In genomic region chr14:91870890-91871289, GRCh38 we compare ENCODE assay signal across 20 cellular contexts. TPM values are rescaled to one million over a fixed set of nuclear protein-coding genes. Genes with fewer than 3 reads are reported as not detected.
DNase-seq lines count a peak whose midpoint lies in the region; ATAC-seq and TF ChIP-seq lines count a peak whose summit lies in the region.
"Had no signal": no experiment of that assay in that cellular context is flagged by ENCODE, and none has a peak within 500 bp of the region (broad histone marks: within the 10 kb centered on the region; RNA-seq: fewer than 3 reads in every experiment).

No MANE protein-coding gene starts in this region.

- H3K36me3 ChIP-seq in CD8-positive, alpha-beta T cell (ENCODE audit: insufficient read depth, low read length), result no peaks in the 10 kb centered on the region
- peaks cover 0 to 48% of the 10 kb centered on the region in 2 experiments for H3K36me3 ChIP-seq in mesenchymal stem cell (ENCODE audit: control insufficient read depth in 1 of 2, insufficient read depth in 2 of 2, low read depth in 1 of 2, low read length in 2 of 2)
- H3K36me3 ChIP-seq: thyroid gland had no signal

- H2AK5ac ChIP-seq in mesenchymal stem cell (ENCODE audit: low read length, severe bottlenecking), result no peak overlapping the region

- no peak overlapping the region for H2BK5ac ChIP-seq in mesenchymal stem cell (ENCODE audit: low read depth, low read length, poor library complexity, severe bottlenecking)

- no peak overlapping the region for H2BK120ac ChIP-seq in mesenchymal stem cell (ENCODE audit: low read depth, low read length)

- H2AFZ ChIP-seq in mesenchymal stem cell (ENCODE audit: low read depth, low read length), result no peak overlapping the region

- no peaks in the 10 kb centered on the region for H3K27me3 Mint-ChIP-seq in activated CD4-positive, alpha-beta T cell treated with anti-CD3 and anti-CD28 coated beads, Interleukin-2, amount 10 ng/mL, durations not matched to agents 24 days and 14 days
- H3K27me3 Mint-ChIP-seq in CD8-positive, alpha-beta T cell (ENCODE audit: low read depth), result no peaks in the 10 kb centered on the region
- H3K27me3 Mint-ChIP-seq in activated T-helper 17 cell treated with anti-CD3 and anti-CD28 coated beads, Interleukin-2, amount 50 U/mL, for 72 hours, result no peaks in the 10 kb centered on the region
- no peaks in the 10 kb centered on the region for H3K27me3 Mint-ChIP-seq in natural killer cell (ENCODE audit: low read depth in 2 of 2)

- H3K4me3 ChIP-seq in CD8-positive, alpha-beta T cell (ENCODE audit: low read depth, low read length), result peak overlapping the region; percentile 38
- no peak overlapping the region for H3K4me3 ChIP-seq in mesenchymal stem cell (ENCODE audit: insufficient read depth in 1 of 2, low read depth in 1 of 2, low read length in 2 of 2)
- H3K4me3 ChIP-seq: thyroid gland had no signal

- no peak overlapping the region for H2BK12ac ChIP-seq in mesenchymal stem cell (ENCODE audit: low read length in 2 of 2)

- H3K4me3 Mint-ChIP-seq in activated CD4-positive, alpha-beta T cell treated with anti-CD3 and anti-CD28 coated beads, Interleukin-2, amount 10 ng/mL, durations not matched to agents 24 days and 14 days, result peak overlapping the region; percentile 88
- H3K4me3 Mint-ChIP-seq in CD8-positive, alpha-beta T cell, result peak overlapping the region; percentile 76
- H3K4me3 Mint-ChIP-seq in activated T-helper 17 cell treated with anti-CD3 and anti-CD28 coated beads, Interleukin-2, amount 50 U/mL, for 72 hours, result peak overlapping the region; percentile 89
- H3K4me3 Mint-ChIP-seq in natural killer cell, result no peak overlapping the region

- peak overlapping the region; percentile 86 for H3K27ac ChIP-seq in CD8-positive, alpha-beta T cell (ENCODE audit: low read depth, low read length)
- H3K27ac ChIP-seq in mesenchymal stem cell (ENCODE audit: low read length, poor library complexity, severe bottlenecking), result no peak overlapping the region
- H3K27ac ChIP-seq: KMS-11 had no signal

- H3K23ac ChIP-seq in mesenchymal stem cell (ENCODE audit: low read length in 2 of 2), result no peak overlapping the region

- no peak overlapping the region for H4K91ac ChIP-seq in mesenchymal stem cell (ENCODE audit: low read length)

- H3K4me2 ChIP-seq in mesenchymal stem cell (ENCODE audit: low read length, poor library complexity, severe bottlenecking), result no peak overlapping the region
- H3K4me2 ChIP-seq: KMS-11 had no signal

- WGBS in mesenchymal stem cell, result no CpG with 5 or more reads among the region's 2 CpGs

- no peak for ATAC-seq in CD8-positive, alpha-beta T cell
- no peak for ATAC-seq in activated T-helper 17 cell treated with anti-CD3 and anti-CD28 coated beads, Interleukin-2, amount 50 U/mL, for 72 hours (replicated peaks)
- ATAC-seq in natural killer cell, result no peak

- CTCF ChIA-PET in CD8-positive, alpha-beta T cell (lab: Charles Lee), result interaction anchor here (2.1 kb wide), 1 partner anchor 41 kb away, joined by 13 read pairs; no protein-coding TSS in a partner anchor

- no peaks in the 10 kb centered on the region for H3K9me3 ChIP-seq in CD8-positive, alpha-beta T cell (ENCODE audit: low read length)
- H3K9me3 ChIP-seq in mesenchymal stem cell (ENCODE audit: control insufficient read depth, low read length), result no peaks in the 10 kb centered on the region
- H3K9me3 ChIP-seq: thyroid gland had no signal

- H2BK15ac ChIP-seq in mesenchymal stem cell (ENCODE audit: low read depth, poor library complexity, severe bottlenecking), result no peak overlapping the region

- H3K36me3 Mint-ChIP-seq in activated CD4-positive, alpha-beta T cell treated with anti-CD3 and anti-CD28 coated beads, Interleukin-2, amount 10 ng/mL, durations not matched to agents 24 days and 14 days (ENCODE audit: low read depth), result peaks cover 2% of the 10 kb centered on the region
- H3K36me3 Mint-ChIP-seq in CD8-positive, alpha-beta T cell, result peaks cover 16% of the 10 kb centered on the region
- H3K36me3 Mint-ChIP-seq in activated T-helper 17 cell treated with anti-CD3 and anti-CD28 coated beads, Interleukin-2, amount 50 U/mL, for 72 hours (ENCODE audit: low read depth), result peaks cover 9% of the 10 kb centered on the region
- H3K36me3 Mint-ChIP-seq in natural killer cell, result no peaks in the 10 kb centered on the region

- no peaks in the 10 kb centered on the region for H3K79me1 ChIP-seq in mesenchymal stem cell (replicated peaks; ENCODE audit: low read length, poor library complexity, severe bottlenecking)

- H3K9me3 Mint-ChIP-seq in activated CD4-positive, alpha-beta T cell treated with anti-CD3 and anti-CD28 coated beads, Interleukin-2, amount 10 ng/mL, durations not matched to agents 24 days and 14 days, result no peaks in the 10 kb centered on the region
- H3K9me3 Mint-ChIP-seq in CD8-positive, alpha-beta T cell, result no peaks in the 10 kb centered on the region
- no peaks in the 10 kb centered on the region for H3K9me3 Mint-ChIP-seq in activated T-helper 17 cell treated with anti-CD3 and anti-CD28 coated beads, Interleukin-2, amount 50 U/mL, for 72 hours
- H3K9me3 Mint-ChIP-seq in natural killer cell, result no peaks in the 10 kb centered on the region

- H3K27me3 ChIP-seq in CD8-positive, alpha-beta T cell (ENCODE audit: insufficient read depth, low read length), result no peaks in the 10 kb centered on the region
- peaks cover 0 to 35% of the 10 kb centered on the region in 2 experiments for H3K27me3 ChIP-seq in mesenchymal stem cell (ENCODE audit: control insufficient read depth in 1 of 2, insufficient read depth in 1 of 2, low read length in 2 of 2)
- H3K27me3 ChIP-seq: thyroid gland had no signal

- POLR2A ChIA-PET in CD8-positive, alpha-beta T cell (lab: Charles Lee), result interaction anchor here (5.2 to 6.0 kb wide), 2 partner anchors 10 to 20 kb away, joined by 48 to 67 read pairs; no protein-coding TSS in a partner anchor

- H3K4ac ChIP-seq in mesenchymal stem cell (ENCODE audit: low read depth in 1 of 2, low read length in 2 of 2), result no peak overlapping the region

- H4K8ac ChIP-seq in mesenchymal stem cell (ENCODE audit: low read length), result no peak overlapping the region

- H3K27ac Mint-ChIP-seq in activated CD4-positive, alpha-beta T cell treated with anti-CD3 and anti-CD28 coated beads, Interleukin-2, amount 10 ng/mL, durations not matched to agents 24 days and 14 days, result peak overlapping the region; percentile 98
- peak overlapping the region; percentile 99 for H3K27ac Mint-ChIP-seq in CD8-positive, alpha-beta T cell
- peak overlapping the region; percentile 68 for H3K27ac Mint-ChIP-seq in activated T-helper 17 cell treated with anti-CD3 and anti-CD28 coated beads, Interleukin-2, amount 50 U/mL, for 72 hours
- H3K27ac Mint-ChIP-seq in natural killer cell, result peak overlapping the region; percentile 64 to 75
- H3K27ac Mint-ChIP-seq: progenitor cell of endocrine pancreas had no signal

- peaks cover 89% of the 10 kb centered on the region for H3K4me1 ChIP-seq in CD8-positive, alpha-beta T cell (ENCODE audit: insufficient read depth, low read length)
- peaks cover 13% of the 10 kb centered on the region for H3K4me1 ChIP-seq in mesenchymal stem cell (ENCODE audit: control insufficient read depth, insufficient read depth, low read depth, low read length)

- H3K14ac ChIP-seq in mesenchymal stem cell (ENCODE audit: low read length in 2 of 2), result no peak overlapping the region

- no peak for DNase-seq in activated CD4-positive, alpha-beta T cell treated with anti-CD3 and anti-CD28 coated beads, Interleukin-2, amount 10 ng/mL, durations not matched to agents 24 days and 14 days
- no peak for DNase-seq in activated CD4-positive, alpha-beta T cell treated with anti-CD3 and anti-CD28 coated beads for 1 hour
- DNase-seq in CD8-positive, alpha-beta T cell, result no peak
- DNase-seq in natural killer cell, result no peak
- no peak for DNase-seq in NCI-H1105 treated with DMSO at 0.1 percent for 48 hours (lab: John Stamatoyannopoulos, UW)
- DNase-seq in mesenchymal stem cell, result no peak
- no peak for DNase-seq in stimulated activated naive CD4-positive, alpha-beta T cell (lab: John Stamatoyannopoulos, UW)
- DNase-seq: C1 segment of cervical spinal cord; cerebellar nuclear complex; DMS79 treated with DMSO at 0.1 percent for 48 hours; NCI-H1092 treated with DMSO at 0.1 percent for 48 hours; NCI-H2107; NCI-H526 treated with DMSO at 0.1 percent for 48 hours; SHP77 treated with DMSO at 0.1 percent for 48 hours; small intestine; stimulated activated CD4-positive, alpha-beta T cell treated with anti-CD3 and anti-CD28 coated beads, Interleukin-4, amount 100 ng/mL, for 4 hours; thyroid gland had no signal

- H3K9ac ChIP-seq in mesenchymal stem cell (ENCODE audit: low read length), result no peak overlapping the region
- H3K9ac ChIP-seq: KMS-11 had no signal

- intact Hi-C loops in activated CD4-positive, alpha-beta T cell treated with anti-CD3 and anti-CD28 coated beads, Interleukin-2, amount 10 ng/mL, durations not matched to agents 24 days and 14 days (cut with micrococcal nuclease), result loop anchor here (1.0 to 5.0 kb wide), 3 partner anchors 10 to 171 kb away; partner anchors contain the start of gene TRIP11
- intact Hi-C loops in CD8-positive, alpha-beta T cell (cut with DNase I, micrococcal nuclease), result loop anchor here (5.0 to 10.0 kb wide), 4 partner anchors 456 to 661 kb away; partner anchors contain the start of gene CCDC88C (in 1 of the 2)
- intact Hi-C loops in natural killer cell (cut with micrococcal nuclease), result no loop called here

- peaks cover 96% of the 10 kb centered on the region for H3K4me1 Mint-ChIP-seq in activated CD4-positive, alpha-beta T cell treated with anti-CD3 and anti-CD28 coated beads, Interleukin-2, amount 10 ng/mL, durations not matched to agents 24 days and 14 days
- H3K4me1 Mint-ChIP-seq in CD8-positive, alpha-beta T cell (ENCODE audit: low read depth), result peaks cover 99% of the 10 kb centered on the region
- H3K4me1 Mint-ChIP-seq in activated T-helper 17 cell treated with anti-CD3 and anti-CD28 coated beads, Interleukin-2, amount 50 U/mL, for 72 hours, result peaks cover 59% of the 10 kb centered on the region
- peaks cover 84% of the 10 kb centered on the region in 2 donors for H3K4me1 Mint-ChIP-seq in natural killer cell

- H3K18ac ChIP-seq in mesenchymal stem cell (ENCODE audit: low read depth in 1 of 2, low read length in 2 of 2), result no peak overlapping the region

- TF ChIP-seq CTCF in CD8-positive, alpha-beta T cell (IDR thresholded peaks at IDR 0.05), result no peak
- no peak for TF ChIP-seq CTCF in natural killer cell (IDR thresholded peaks at IDR 0.05)

RNA-seq across cellular contexts. Expression of gene TC2N, which starts 3.6 kb away (rescaled TPM):
- 18.6 and 19.3 TPM in 2 replicates for total RNA-seq in activated CD4-positive, alpha-beta T cell treated with anti-CD3 and anti-CD28 coated beads, Interleukin-2, amount 10 ng/mL, durations not matched to agents 24 days and 14 days
- total RNA-seq in CD8-positive, alpha-beta T cell, result 100 to 1,000 TPM; 132 TPM
- 10 to 100 TPM; 39.2 to 81.2 TPM for total RNA-seq in activated T-helper 17 cell treated with anti-CD3 and anti-CD28 coated beads, Interleukin-2, amount 50 U/mL, for 72 hours
- 100 to 1,000 TPM in 2 of 3 donors, 10 to 100 TPM in 1; 83.1 to 157 (median 126) TPM for total RNA-seq in natural killer cell
- polyA plus RNA-seq in mesenchymal stem cell (2013, experiment 1 of 2), result 0.07 TPM
- 0.05 TPM for polyA plus RNA-seq in mesenchymal stem cell (2013, experiment 2 of 2)
